In the genomic region with DNA sequence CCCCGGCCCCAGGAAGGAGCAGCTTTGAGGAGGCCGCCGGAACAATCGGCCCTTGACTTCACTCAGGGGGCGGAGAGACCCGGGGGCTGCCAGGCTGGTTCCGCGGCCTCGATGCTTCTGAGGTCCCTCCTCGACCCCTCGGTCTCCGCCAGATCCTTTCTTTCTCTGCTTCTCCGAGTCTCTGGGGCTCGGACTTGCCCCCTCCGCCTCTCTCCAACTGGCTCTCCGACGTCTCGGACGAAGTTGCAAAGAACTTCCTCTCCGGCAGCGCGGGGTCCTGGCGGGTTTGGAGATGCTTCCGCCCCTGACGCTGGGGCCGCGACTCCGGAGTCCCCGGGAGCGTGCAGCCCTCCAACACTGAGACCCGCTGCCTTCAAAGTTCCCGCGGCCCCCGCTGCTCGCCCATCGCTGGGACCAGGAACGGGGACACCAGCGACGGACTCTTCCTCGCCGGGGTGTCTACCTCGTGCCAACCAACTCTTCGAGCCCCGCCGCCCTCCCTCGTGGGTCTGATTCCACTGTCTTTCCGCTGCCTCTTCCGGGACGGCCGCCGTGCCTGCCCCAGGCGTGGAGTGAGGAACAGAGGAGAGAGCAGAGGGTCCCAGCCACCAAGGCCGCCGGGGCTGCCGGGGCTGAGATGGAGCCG, we compare ENCODE assay signal across 8 cellular contexts. TPM values are rescaled to one million over a fixed set of nuclear protein-coding genes. Genes with fewer than 3 reads are reported as not detected.
DNase-seq lines count a peak whose midpoint lies in the region; ATAC-seq and TF ChIP-seq lines count a peak whose summit lies in the region.

No MANE protein-coding gene starts in this region.

- no peak for ATAC-seq in HG03571 (IDR thresholded peaks at IDR 0.05; ENCODE audit: unreplicated experiment)

- H3K4me1 ChIP-seq in skeletal muscle satellite cell (ENCODE audit: control insufficient read depth, insufficient read depth, low read length) = peaks cover 8% of the 10 kb centered on the region

- intact Hi-C loops in dorsolateral prefrontal cortex (cut with DNase I) (no loop called here), posterior cingulate gyrus (cut with DNase I) (no loop called here)

- no peak for TF ChIP-seq CTCF in dorsolateral prefrontal cortex (IDR thresholded peaks at IDR 0.05 in 54 of 56, conservative IDR thresholded peaks at IDR 0.05 in 2 of 56; ENCODE audit: low read depth in 1 of 56, partially characterized antibody in 56 of 56)

- H3K4me3 ChIP-seq in dorsolateral prefrontal cortex (peak overlapping the region in 38 of 59 donors; percentile 0 to 61 (median 38)), skeletal muscle satellite cell (ENCODE audit: low read length) (peak overlapping the region; percentile 36)

- H3K27ac ChIP-seq in dorsolateral prefrontal cortex = no peak overlapping the region

- peaks cover 21 to 100% (median 97%) of the 10 kb centered on the region in 45 donors for H3K27me3 ChIP-seq in dorsolateral prefrontal cortex
- H3K27me3 ChIP-seq in skeletal muscle satellite cell (ENCODE audit: control insufficient read depth, insufficient read depth, low read length) = peaks cover 99% of the 10 kb centered on the region

- peak overlapping the region; percentile 76 for H3K4me2 ChIP-seq in skeletal muscle satellite cell (ENCODE audit: low read length)

- peak; percentile 25 for DNase-seq in NCI-H2171 treated with DMSO at 0.1 percent for 48 hours (lab: John Stamatoyannopoulos, UW)
- no peak for DNase-seq in NCI-H2171 (lab: John Stamatoyannopoulos, UW)
- DNase-seq in KBM-7 = peak; percentile 75
- no peak for DNase-seq in dorsolateral prefrontal cortex
- DNase-seq in AG20443 (ENCODE audit: low spot score) = no peak
- no peak for DNase-seq in posterior cingulate gyrus

- no peak overlapping the region for H3K9ac ChIP-seq in skeletal muscle satellite cell (ENCODE audit: low read depth, low read length)

- in situ Hi-C loops in KBM-7 (cut with MboI; ENCODE audit: low pct_unique_long_range_greater_than_20kb, low sequenced_read_pairs) = no loop called here

- peaks cover 5% of the 10 kb centered on the region for H3K9me3 ChIP-seq in skeletal muscle satellite cell (replicated peaks; ENCODE audit: low read length)

- H3K36me3 ChIP-seq in skeletal muscle satellite cell (ENCODE audit: insufficient read depth, low read length) = no peaks in the 10 kb centered on the region

RNA-seq across cellular contexts. Expression of gene PAX5, which starts 7.0 kb away (rescaled TPM):
- total RNA-seq in dorsolateral prefrontal cortex = under 1 TPM in 18 of 120 experiments, not detected in 102; 0.04 to 0.98 (median 0.09) TPM
- total RNA-seq in skeletal muscle satellite cell (2012; rRNA removed) = not detected in 2 replicates

Comparison
In these comparisons a context has a peak if more than half of its experiments do, and no peak if none do; other contexts are left out.
1. DNase-seq: peak in NCI-H2171 treated with DMSO at 0.1 percent for 48 hours (single experiment) and KBM-7 (single experiment); none in NCI-H2171 (single experiment), dorsolateral prefrontal cortex (0 of 10), AG20443 (single experiment) and posterior cingulate gyrus (0 of 10).